14 cellular contexts compared by ENCODE assay signal in genomic region chr3:142040941-142041575, GRCh38.
"Had no signal": no experiment of that assay in that cellular context is flagged by ENCODE, and none has a peak within 500 bp of the region (broad histone marks: within the 10 kb centered on the region; RNA-seq: fewer than 3 reads in every experiment).

No MANE protein-coding gene starts in this region.

- FAIRE-seq: astrocyte, colon had no signal

- DNase-seq: activated CD4-positive, alpha-beta memory T cell treated with anti-CD3 and anti-CD28 coated beads for 36 hours; foreskin melanocyte; head of caudate nucleus; islet precursor cell; left ventricle myocardium inferior; mesenchymal stem cell; nephron progenitor cell; sigmoid colon; stimulated activated CD4-positive, alpha-beta T cell treated with anti-CD3 and anti-CD28 coated beads, Interleukin-4, amount 100 ng/mL, for 1 hour; stimulated activated CD8-positive, alpha-beta memory T cell treated with anti-CD3 and anti-CD28 coated beads, Interleukin-4, amount 100 ng/mL, for 48 hours; T1000 had no signal

- H3K27me3 ChIP-seq: cardiac muscle cell, sigmoid colon had no signal

- H3K9me3 ChIP-seq: left ventricle myocardium inferior, sigmoid colon had no signal

- H3K27ac ChIP-seq: cardiac muscle cell, left ventricle myocardium inferior, sigmoid colon had no signal

- H3K4me3 ChIP-seq: cardiac muscle cell, left ventricle myocardium inferior, sigmoid colon had no signal

- H3K4me1 ChIP-seq: sigmoid colon had no signal

- H3K36me3 ChIP-seq: cardiac muscle cell, sigmoid colon had no signal
